In genomic region chr6:117601811-117602150, GRCh38 we compare ENCODE assay signal across 8 cellular contexts. TPM values are rescaled to one million over a fixed set of nuclear protein-coding genes. Genes with fewer than 3 reads are reported as not detected.
A peak's percentile ranks its signal among the peaks of the same experiment; 100 is the strongest.
DNase-seq lines count a peak whose midpoint lies in the region; ATAC-seq and FAIRE-seq lines count a peak whose summit lies in the region.

No MANE protein-coding gene starts in this region.

- no peaks in the 10 kb centered on the region for H3K27me3 Mint-ChIP-seq in activated naive CD8-positive, alpha-beta T cell

- peak overlapping the region; percentile 99 for H3K4me3 Mint-ChIP-seq in activated naive CD8-positive, alpha-beta T cell
- H3K4me3 Mint-ChIP-seq in stimulated activated effector memory CD8-positive, alpha-beta T cell treated with anti-CD3 and anti-CD28 coated beads, Interleukin-12 subunit alpha, Interleukin-12 subunit beta, amount 100 ng/mL, for 72 hours = peak overlapping the region; percentile 98

- H3K9me3 ChIP-seq in ES-I3 (ENCODE audit: control insufficient read depth, insufficient read depth, low read length) (0 out of 2 replicates have a peak, but pooled peaks cover 4% of the 10 kb centered on the region), iPS-18a (ENCODE audit: control insufficient read depth, low read depth, low read length) (no peaks in the 10 kb centered on the region)

- peaks cover 18% of the 10 kb centered on the region for H3K36me3 Mint-ChIP-seq in activated naive CD8-positive, alpha-beta T cell
- peaks cover 41% of the 10 kb centered on the region for H3K36me3 Mint-ChIP-seq in stimulated activated effector memory CD8-positive, alpha-beta T cell treated with anti-CD3 and anti-CD28 coated beads, Interleukin-12 subunit alpha, Interleukin-12 subunit beta, amount 100 ng/mL, for 72 hours

- no peak overlapping the region for H3K27ac ChIP-seq in iPS-18a (ENCODE audit: low read length)

- H3K36me3 ChIP-seq in ES-I3 (ENCODE audit: insufficient read depth, low read length) (peaks cover 6% of the 10 kb centered on the region; the same call in 1 of the 2 replicates), iPS-18a (ENCODE audit: control insufficient read depth, low read depth, low read length) (no peaks in the 10 kb centered on the region)

- no peaks in the 10 kb centered on the region for H3K9me3 Mint-ChIP-seq in activated naive CD8-positive, alpha-beta T cell (ENCODE audit: low read depth)
- no peaks in the 10 kb centered on the region for H3K9me3 Mint-ChIP-seq in stimulated activated effector memory CD8-positive, alpha-beta T cell treated with anti-CD3 and anti-CD28 coated beads, Interleukin-12 subunit alpha, Interleukin-12 subunit beta, amount 100 ng/mL, for 72 hours

- peak; percentile 4 for DNase-seq in HT1080 (ENCODE audit: low read depth)
- DNase-seq in stimulated activated effector memory CD8-positive, alpha-beta T cell treated with anti-CD3 and anti-CD28 coated beads, Interleukin-12 subunit alpha, Interleukin-12 subunit beta, amount 100 ng/mL, for 72 hours (ENCODE audit: low spot score in 2 of 2) = no peak
- DNase-seq in Kasumi-1 (lab: John Stamatoyannopoulos, UW) = no peak
- DNase-seq in GM19239 (ENCODE audit: insufficient read length, low spot score) = no peak

- H3K9ac ChIP-seq in ES-I3 (ENCODE audit: low read depth, low read length) = peak overlapping the region; percentile 70
- H3K9ac ChIP-seq in iPS-18a (ENCODE audit: low read length) = peak overlapping the region; percentile 63

- H3K4me1 Mint-ChIP-seq in activated naive CD8-positive, alpha-beta T cell (ENCODE audit: low read depth) = peaks cover 46% of the 10 kb centered on the region
- peaks cover 26% of the 10 kb centered on the region for H3K4me1 Mint-ChIP-seq in stimulated activated effector memory CD8-positive, alpha-beta T cell treated with anti-CD3 and anti-CD28 coated beads, Interleukin-12 subunit alpha, Interleukin-12 subunit beta, amount 100 ng/mL, for 72 hours

- H3K27ac Mint-ChIP-seq in activated naive CD8-positive, alpha-beta T cell = peak overlapping the region; percentile 99
- H3K27ac Mint-ChIP-seq in stimulated activated effector memory CD8-positive, alpha-beta T cell treated with anti-CD3 and anti-CD28 coated beads, Interleukin-12 subunit alpha, Interleukin-12 subunit beta, amount 100 ng/mL, for 72 hours = peak overlapping the region; percentile 98

- H3K4me3 ChIP-seq in iPS-18a (ENCODE audit: low read length) = peak overlapping the region; percentile 64

- H3K4me1 ChIP-seq in ES-I3 (ENCODE audit: insufficient read depth, low read length) (no peaks in the 10 kb centered on the region), iPS-18a (ENCODE audit: control insufficient read depth, low read depth, low read length) (no peaks in the 10 kb centered on the region)

- ATAC-seq in GM21515 (IDR thresholded peaks at IDR 0.05; ENCODE audit: unreplicated experiment) = peak; percentile 10
- peak; percentile 6 for ATAC-seq in stimulated activated effector memory CD8-positive, alpha-beta T cell treated with anti-CD3 and anti-CD28 coated beads, Interleukin-12 subunit alpha, Interleukin-12 subunit beta, amount 100 ng/mL, for 72 hours

- FAIRE-seq in GM19239 (lab: Jason Lieb, UNC) = no peak

- no peaks in the 10 kb centered on the region for H3K27me3 ChIP-seq in iPS-18a (ENCODE audit: control insufficient read depth, insufficient read depth, low read length)

RNA-seq across cellular contexts. Expression of gene GOPC, which starts 0.5 kb away (rescaled TPM):
- total RNA-seq in HT1080 (2014; rRNA removed; shearing (Covaris generic)) = 16.7 and 19.0 TPM in 2 replicates
- 19.6 and 26.8 TPM in 2 replicates for polyA plus RNA-seq in HT1080 (2015; cell fraction: cytosol; rRNA removed)
- polyA plus RNA-seq in HT1080 (2015; cell fraction: nucleus; rRNA removed) = 47.8 and 49.2 TPM in 2 replicates
